In the genomic region with DNA sequence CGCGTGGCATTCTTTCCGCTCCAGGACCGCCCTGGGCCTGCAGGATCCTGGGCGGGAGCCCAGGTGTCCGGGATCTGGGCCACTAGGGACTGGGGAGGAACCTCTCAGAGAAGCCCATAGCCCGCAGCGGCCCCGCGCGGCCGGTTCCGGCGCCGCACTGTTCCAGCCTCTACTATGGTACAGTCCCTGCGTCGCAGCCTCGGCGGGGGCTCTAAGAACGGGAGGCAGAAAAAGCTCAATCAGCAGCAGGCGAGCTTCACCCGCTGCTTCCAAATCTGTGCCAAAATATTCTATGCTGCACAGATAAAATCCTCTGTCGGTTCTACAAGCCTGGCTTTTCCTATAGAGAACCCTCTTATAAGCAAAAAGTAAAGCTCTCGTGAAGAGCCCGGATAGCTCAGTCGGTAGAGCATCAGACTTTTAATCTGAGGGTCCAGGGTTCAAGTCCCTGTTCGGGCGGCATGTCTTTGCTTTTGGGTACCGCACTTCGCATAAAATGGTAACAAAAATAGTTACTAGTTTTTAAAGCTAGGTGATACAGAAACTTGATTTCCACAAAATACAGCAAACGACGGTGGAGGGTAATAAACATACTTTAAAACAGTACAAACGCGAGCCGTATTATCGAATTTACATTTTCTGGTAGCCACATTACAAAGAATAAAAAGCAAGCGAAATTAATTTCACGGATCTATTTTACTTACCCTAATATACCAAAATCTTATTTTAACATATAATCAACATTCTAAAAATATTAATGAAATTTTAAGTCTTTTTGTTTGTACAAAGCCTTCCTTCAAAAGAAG, we compare ENCODE assay signal across 8 cellular contexts. TPM values are rescaled to one million over a fixed set of nuclear protein-coding genes. Genes with fewer than 3 reads are reported as not detected.
A peak's percentile ranks its signal among the peaks of the same experiment; 100 is the strongest.
DNase-seq lines count a peak whose midpoint lies in the region; ATAC-seq and TF ChIP-seq lines count a peak whose summit lies in the region.

No MANE protein-coding gene starts in this region.

- H3K36me3 ChIP-seq in H7 (replicated peaks; ENCODE audit: control insufficient read depth, insufficient read depth, low read length) (no peaks in the 10 kb centered on the region), adipocyte (ENCODE audit: control insufficient read depth, insufficient read depth, low read length, severe bottlenecking) (no peaks in the 10 kb centered on the region), cardiac muscle cell (no peaks in the 10 kb centered on the region), parathyroid adenoma (ENCODE audit: control insufficient read depth, insufficient read depth, low read length) (no peaks in the 10 kb centered on the region), thyroid gland (no peaks in the 10 kb centered on the region)

- H3K79me2 ChIP-seq in parathyroid adenoma: no peaks in the 10 kb centered on the region

- H3K9ac ChIP-seq in adipocyte (ENCODE audit: low read length) (peak overlapping the region; percentile 71), parathyroid adenoma (no peak overlapping the region)

- H3K4me1 ChIP-seq in adipocyte (ENCODE audit: control insufficient read depth, insufficient read depth, low read length) (peaks cover 28% of the 10 kb centered on the region), cardiac muscle cell (ENCODE audit: low read depth) (no peaks in the 10 kb centered on the region), parathyroid adenoma (peaks cover 23% of the 10 kb centered on the region), thyroid gland (peaks cover 44 to 46% of the 10 kb centered on the region in 2 donors)

- peaks cover 54 to 62% (median 60%) of the 10 kb centered on the region in 3 donors for H3K4me1 Mint-ChIP-seq in T-cell

- H3K27ac ChIP-seq in cardiac muscle cell: peak overlapping the region; percentile 58
- H3K27ac ChIP-seq in parathyroid adenoma: peak overlapping the region; percentile 78
- H3K27ac ChIP-seq in thyroid gland: peak overlapping the region; percentile 65 to 83 (median 71)

- no peak for TF ChIP-seq POLR2A in thyroid gland (IDR thresholded peaks at IDR 0.05)

- peak overlapping the region; percentile 79 for H2AFZ ChIP-seq in parathyroid adenoma

- peak; percentile 85 for DNase-seq in DMS114 treated with DMSO at 0.1 percent for 48 hours (lab: John Stamatoyannopoulos, UW; ENCODE audit: unreplicated experiment)
- DNase-seq in H7: peak; percentile 94
- peak; percentile 61 for DNase-seq in NCI-H1092 (lab: John Stamatoyannopoulos, UW)
- peak; percentile 64 to 86 (median 80) for DNase-seq in T-cell
- peak; percentile 95 for DNase-seq in adipocyte (ENCODE audit: low read depth)
- DNase-seq in cardiac muscle cell (ENCODE audit: low read depth in 1 of 2, low spot score in 1 of 2): peak; percentile 84 to 90
- peak; percentile 87 to 89 for DNase-seq in thyroid gland

- H3K9me3 Mint-ChIP-seq in T-cell: no peaks in the 10 kb centered on the region

- H3K27ac Mint-ChIP-seq in T-cell: peak overlapping the region; percentile 95

- POLR2A ChIA-PET in T-cell (lab: Charles Lee): interaction anchor here (0.6 to 2.2 kb wide), 10 partner anchors 22 to 1477 kb away, joined by 3 to 12 read pairs (median 3); a partner anchor contains a TSS

- 0% methylated on average over 18 to 29 of the region's 38 CpGs for WGBS in thyroid gland, 2 donors

- peak; percentile 66 to 77 (median 72) for ATAC-seq in T-cell (replicated peaks in 1 of 4)

- TF ChIP-seq CTCF in cardiac muscle cell (IDR thresholded peaks at IDR 0.05; ENCODE audit: low read depth, low read length) (peak; percentile 89), parathyroid adenoma (IDR thresholded peaks at IDR 0.05) (peak; percentile 97), thyroid gland (IDR thresholded peaks at IDR 0.05) (peak; percentile 68 to 86 (median 74))

- CTCF ChIA-PET in T-cell (lab: Charles Lee): interaction anchor here (0.6 to 2.7 kb wide), 36 partner anchors 8 to 1070 kb away, joined by 3 to 27 read pairs (median 5); a partner anchor contains a TSS

- no peaks in the 10 kb centered on the region for H3K9me3 ChIP-seq in adipocyte (ENCODE audit: control insufficient read depth, low read length)
- no peaks in the 10 kb centered on the region for H3K9me3 ChIP-seq in cardiac muscle cell (ENCODE audit: low read depth)
- H3K9me3 ChIP-seq in parathyroid adenoma (ENCODE audit: control insufficient read depth, low read length): no peaks in the 10 kb centered on the region
- no peaks in the 10 kb centered on the region for H3K9me3 ChIP-seq in thyroid gland

- H3K4me3 Mint-ChIP-seq in T-cell: peak overlapping the region; percentile 88 to 91 (median 89)

- no peaks in the 10 kb centered on the region for H3K36me3 Mint-ChIP-seq in T-cell

- H3K27me3 ChIP-seq in H7 (ENCODE audit: control insufficient read depth, insufficient read depth, low read length): peaks cover 74% of the 10 kb centered on the region
- H3K27me3 ChIP-seq in adipocyte (replicated peaks; ENCODE audit: control insufficient read depth, insufficient read depth, low read length): peaks cover 28% of the 10 kb centered on the region
- H3K27me3 ChIP-seq in cardiac muscle cell: peaks cover 65% of the 10 kb centered on the region
- peaks cover 2% of the 10 kb centered on the region for H3K27me3 ChIP-seq in parathyroid adenoma (ENCODE audit: control insufficient read depth, insufficient read depth, low read length)
- H3K27me3 ChIP-seq in thyroid gland: no peaks in the 10 kb centered on the region

- H3K4me3 ChIP-seq in H7 (ENCODE audit: insufficient read depth, low read depth, low read length) (peak overlapping the region; percentile 78), adipocyte (ENCODE audit: low read length) (peak overlapping the region; percentile 84), cardiac muscle cell (peak overlapping the region; percentile 64), parathyroid adenoma (ENCODE audit: low read depth, low read length) (peak overlapping the region; percentile 48), thyroid gland (replicated peaks in 1 of 3) (peak overlapping the region; percentile 7 to 30 (median 17))

- peak overlapping the region; percentile 82 for H3K4me2 ChIP-seq in parathyroid adenoma (ENCODE audit: low read length)

- peaks cover 37 to 69% of the 10 kb centered on the region in 2 donors for H3K27me3 Mint-ChIP-seq in T-cell

- intact Hi-C loops in thyroid gland (cut with DNase I): loop anchor here (5.0 kb wide), 1 partner anchor 57 kb away; no protein-coding TSS in a partner anchor

RNA-seq across cellular contexts. Expression of a gene that starts 0.7 kb away (rescaled TPM):
- total RNA-seq in H7 (2014; rRNA removed; shearing (Covaris generic)): not detected in 2 replicates
- total RNA-seq in T-cell (1 to 10 TPM in 1 of 5 donors, under 1 TPM in 3, not detected in 1; 0.13 to 1.2 (median 0.19) TPM), cardiac muscle cell (not detected in 2 replicates), thyroid gland (not detected)
- polyA plus RNA-seq in cardiac muscle cell: 0.10 TPM in 1 of 2 replicates, not detected in the other

RNA-seq across cellular contexts. Expression of a gene that starts 4.9 kb away (rescaled TPM):
- total RNA-seq in H7 (2014; rRNA removed; shearing (Covaris generic)): 1.3 and 2.1 TPM in 2 replicates
- 1 to 10 TPM in 1 of 5 donors, under 1 TPM in 2, not detected in 2; 0.16 to 1.6 (median 0.23) TPM for total RNA-seq in T-cell
- 0.32 and 6.2 TPM in 2 replicates for total RNA-seq in cardiac muscle cell
- 1.1 and 1.5 TPM in 2 replicates for polyA plus RNA-seq in cardiac muscle cell
- 1 to 10 TPM in 1 of 4 donors, not detected in 3; 1.7 TPM for total RNA-seq in thyroid gland

RNA-seq across cellular contexts. Expression of a gene that starts 31.5 kb away (rescaled TPM):
- not detected in 2 replicates for total RNA-seq in H7 (2014; rRNA removed; shearing (Covaris generic))
- total RNA-seq in T-cell: 1 to 10 TPM in 1 of 5 donors, under 1 TPM in 3, not detected in 1; 0.63 to 1.1 (median 0.81) TPM
- total RNA-seq in cardiac muscle cell: 0.42 and 1.6 TPM in 2 replicates
- polyA plus RNA-seq in cardiac muscle cell: 2.1 and 2.3 TPM in 2 replicates
- total RNA-seq in thyroid gland: not detected

RNA-seq across cellular contexts. Expression of a gene that starts 33.2 kb away (rescaled TPM):
- 19.2 and 32.4 TPM in 2 replicates for total RNA-seq in H7 (2014; rRNA removed; shearing (Covaris generic))
- total RNA-seq in T-cell (1,000 to 10,000 TPM in 2 of 5 donors, 10 to 100 TPM in 3; 62.6 to 1,675 (median 82.4) TPM), cardiac muscle cell (42.3 and 51.9 TPM in 2 replicates), thyroid gland (100 to 1,000 TPM in 3 of 4 donors, 10 to 100 TPM in 1; 85.2 to 148 (median 137) TPM)
- 28.2 and 47.7 TPM in 2 replicates for polyA plus RNA-seq in cardiac muscle cell

RNA-seq across cellular contexts. Expression of a gene that starts 43.8 kb away (rescaled TPM):
- 7.3 and 10.5 TPM in 2 replicates for total RNA-seq in H7 (2014; rRNA removed; shearing (Covaris generic))
- 100 to 1,000 TPM; 160 to 243 (median 186) TPM for total RNA-seq in T-cell
- 22.5 and 35.7 TPM in 2 replicates for total RNA-seq in cardiac muscle cell
- polyA plus RNA-seq in cardiac muscle cell: 102 and 118 TPM in 2 replicates
- 10 to 100 TPM; 30.6 to 35.2 (median 33.4) TPM for total RNA-seq in thyroid gland

Comparison
In these comparisons a context has a peak if more than half of its experiments do, and no peak if none do; other contexts are left out.
1. Peak in every context shown above with its lines: DNase-seq, ATAC-seq, H3K4me3 ChIP-seq and H3K27ac ChIP-seq.
2. H3K4me3 ChIP-seq: peak in every context shown above with its lines; median percentile 84 in adipocyte; 78 in H7; 64 in cardiac muscle cell; 48 in parathyroid adenoma; 17 in thyroid gland.